In genomic region chr21:37032293-37032692, GRCh38 we compare ENCODE assay signal across 25 cellular contexts. TPM values are rescaled to one million over a fixed set of nuclear protein-coding genes. Genes with fewer than 3 reads are reported as not detected.
"Had no signal": no experiment of that assay in that cellular context is flagged by ENCODE, and none has a peak within 500 bp of the region (broad histone marks: within the 10 kb centered on the region; RNA-seq: fewer than 3 reads in every experiment).

No MANE protein-coding gene starts in this region.

- H3K36me3 Mint-ChIP-seq: naive thymus-derived CD4-positive, alpha-beta T cell; stimulated activated naive B cell treated with anti-CD40 and anti-IgM and Interleukin-4, amounts not matched to agents 10 μg/mL and 1 μg/mL and 100 μg/mL, for 72 hours had no signal

- H3K9me3 Mint-ChIP-seq: naive thymus-derived CD4-positive, alpha-beta T cell; nephron progenitor cell; stimulated activated naive B cell treated with anti-CD40 and anti-IgM and Interleukin-4, amounts not matched to agents 10 μg/mL and 1 μg/mL and 100 μg/mL, for 72 hours; stimulated activated naive CD8-positive, alpha-beta T cell treated with anti-CD3 and anti-CD28 coated beads, Interleukin-15, amount 100 ng/mL, for 72 hours had no signal

- H3K27ac ChIP-seq: esophagus squamous epithelium, neutrophil, psoas muscle, skin epidermis, testis, tibial nerve, upper lobe of right lung, vagina had no signal

- H3K27ac Mint-ChIP-seq: naive thymus-derived CD4-positive, alpha-beta T cell; nephron progenitor cell; stimulated activated naive B cell treated with anti-CD40 and anti-IgM and Interleukin-4, amounts not matched to agents 10 μg/mL and 1 μg/mL and 100 μg/mL, for 72 hours; stimulated activated naive CD8-positive, alpha-beta T cell treated with anti-CD3 and anti-CD28 coated beads, Interleukin-15, amount 100 ng/mL, for 72 hours had no signal

- H3K4me3 ChIP-seq: esophagus squamous epithelium, gastroesophageal sphincter, lung, psoas muscle, skin epidermis, testis, tibial nerve, upper lobe of right lung, vagina had no signal

- H3K36me3 ChIP-seq: esophagus squamous epithelium, gastroesophageal sphincter, neutrophil, tibial nerve, upper lobe of right lung, vagina had no signal

- H3K4me3 Mint-ChIP-seq: naive thymus-derived CD4-positive, alpha-beta T cell; nephron progenitor cell; stimulated activated naive B cell treated with anti-CD40 and anti-IgM and Interleukin-4, amounts not matched to agents 10 μg/mL and 1 μg/mL and 100 μg/mL, for 72 hours; stimulated activated naive CD8-positive, alpha-beta T cell treated with anti-CD3 and anti-CD28 coated beads, Interleukin-15, amount 100 ng/mL, for 72 hours had no signal

- H3K4me1 ChIP-seq: psoas muscle, testis, tibial nerve, upper lobe of right lung, vagina had no signal

- H3K27me3 Mint-ChIP-seq: stimulated activated naive B cell treated with anti-CD40 and anti-IgM and Interleukin-4, amounts not matched to agents 10 μg/mL and 1 μg/mL and 100 μg/mL, for 72 hours; stimulated activated naive CD8-positive, alpha-beta T cell treated with anti-CD3 and anti-CD28 coated beads, Interleukin-15, amount 100 ng/mL, for 72 hours had no signal

- H3K27me3 ChIP-seq: esophagus squamous epithelium, gastroesophageal sphincter, neutrophil, testis, tibial nerve, upper lobe of right lung, vagina had no signal

- ATAC-seq: left cardiac atrium; left ventricle myocardium superior; naive thymus-derived CD4-positive, alpha-beta T cell; psoas muscle; sciatic nerve; stimulated activated naive CD8-positive, alpha-beta T cell treated with anti-CD3 and anti-CD28 coated beads, Interleukin-15, amount 100 ng/mL, for 72 hours; upper lobe of right lung had no signal

- H3K4me1 Mint-ChIP-seq: naive thymus-derived CD4-positive, alpha-beta T cell; nephron progenitor cell; stimulated activated naive B cell treated with anti-CD40 and anti-IgM and Interleukin-4, amounts not matched to agents 10 μg/mL and 1 μg/mL and 100 μg/mL, for 72 hours; stimulated activated naive CD8-positive, alpha-beta T cell treated with anti-CD3 and anti-CD28 coated beads, Interleukin-15, amount 100 ng/mL, for 72 hours had no signal

- H3K9me3 ChIP-seq: esophagus squamous epithelium, gastroesophageal sphincter, neutrophil, psoas muscle, testis, tibial nerve, upper lobe of right lung, vagina had no signal

- DNase-seq: esophagus squamous epithelium; glutamatergic neuron; kidney; left cardiac atrium; left ventricle myocardium superior; midbrain; naive thymus-derived CD4-positive, alpha-beta T cell; nephron progenitor cell; psoas muscle; retina; stimulated activated CD4-positive, alpha-beta T cell treated with anti-CD3 and anti-CD28 coated beads, Interleukin-2, amount 100 ng/mL, for 24 hours; stimulated activated CD4-positive, alpha-beta T cell treated with anti-CD3 and anti-CD28 coated beads, Interleukin-4, amount 100 ng/mL, for 4 hours; stimulated activated naive B cell treated with anti-CD40 and anti-IgM and Interleukin-4, amounts not matched to agents 10 μg/mL and 1 μg/mL and 100 μg/mL, for 72 hours; stimulated activated naive CD8-positive, alpha-beta T cell treated with anti-CD3 and anti-CD28 coated beads, Interleukin-15, amount 100 ng/mL, for 72 hours; testis; upper lobe of right lung had no signal

RNA-seq across cellular contexts. Expression of gene RIPPLY3, which starts 25.8 kb away (rescaled TPM):
- total RNA-seq: gastroesophageal sphincter; left cardiac atrium; left ventricle myocardium superior; naive thymus-derived CD4-positive, alpha-beta T cell; osteoblast; psoas muscle; sciatic nerve; subcutaneous adipose tissue; tibial nerve; upper lobe of right lung; vagina had no signal
- polyA plus RNA-seq: naive thymus-derived CD4-positive, alpha-beta T cell; psoas muscle had no signal
